16 cellular contexts compared by ENCODE assay signal in genomic region chr1:209870151-209870831, GRCh38. TPM values are rescaled to one million over a fixed set of nuclear protein-coding genes. Genes with fewer than 3 reads are reported as not detected.
DNase-seq lines count a peak whose midpoint lies in the region; ATAC-seq and TF ChIP-seq lines count a peak whose summit lies in the region.
"Had no signal": no experiment of that assay in that cellular context is flagged by ENCODE, and none has a peak within 500 bp of the region (broad histone marks: within the 10 kb centered on the region; RNA-seq: fewer than 3 reads in every experiment).

No MANE protein-coding gene starts in this region.

- peaks cover 37% of the 10 kb centered on the region for H3K27me3 Mint-ChIP-seq in activated T-cell treated with anti-CD3 and anti-CD28 coated beads, Interleukin-2, amount 50 U/mL, for 24 hours

- H2BK120ac ChIP-seq in mesenchymal stem cell (ENCODE audit: low read depth, low read length), result no peak overlapping the region

- H3K9me3 ChIP-seq in mesenchymal stem cell (ENCODE audit: control insufficient read depth, low read length), result peaks cover 5% of the 10 kb centered on the region
- H3K9me3 ChIP-seq: transverse colon had no signal

- no peak overlapping the region for H3K4me3 ChIP-seq in AG10803 (ENCODE audit: low read length)
- H3K4me3 ChIP-seq in mesenchymal stem cell (ENCODE audit: insufficient read depth in 1 of 2, low read depth in 1 of 2, low read length in 2 of 2), result no peak overlapping the region
- H3K4me3 ChIP-seq: left lung, Peyer's patch, transverse colon had no signal

- no peak overlapping the region for H3K23ac ChIP-seq in mesenchymal stem cell (ENCODE audit: low read length in 2 of 2)

- peaks cover 5% of the 10 kb centered on the region for H3K4me1 ChIP-seq in mesenchymal stem cell (ENCODE audit: control insufficient read depth, insufficient read depth, low read depth, low read length)
- H3K4me1 ChIP-seq: left lung, Peyer's patch, transverse colon had no signal

- H4K8ac ChIP-seq in mesenchymal stem cell (ENCODE audit: low read length), result no peak overlapping the region

- no peaks in the 10 kb centered on the region for H3K4me1 Mint-ChIP-seq in activated T-cell treated with anti-CD3 and anti-CD28 coated beads, Interleukin-2, amount 50 U/mL, for 24 hours (ENCODE audit: low read depth)
- H3K4me1 Mint-ChIP-seq: activated CD4-positive, alpha-beta T cell treated with anti-CD3 and anti-CD28 coated beads for 36 hours had no signal

- H2BK12ac ChIP-seq in mesenchymal stem cell (ENCODE audit: low read length in 2 of 2), result no peak overlapping the region

- WGBS in mesenchymal stem cell, result 67% methylated on average over 2 of the region's 4 CpGs

- no peak overlapping the region for H4K91ac ChIP-seq in mesenchymal stem cell (ENCODE audit: low read length)

- no peak for TF ChIP-seq CTCF in AG10803 (conservative IDR thresholded peaks at IDR 0.05; ENCODE audit: low read length)

- H3K9ac ChIP-seq in mesenchymal stem cell (ENCODE audit: low read length), result peak overlapping the region; percentile 50
- H3K9ac ChIP-seq: KMS-11 had no signal

- no peaks in the 10 kb centered on the region for H3K79me1 ChIP-seq in mesenchymal stem cell (replicated peaks; ENCODE audit: low read length, poor library complexity, severe bottlenecking)

- DNase-seq in AG10803 (ENCODE audit: low read depth) (peak; percentile 70), NCI-H82 treated with DMSO at 0.1 percent for 48 hours (lab: John Stamatoyannopoulos, UW; ENCODE audit: unreplicated experiment) (peak; percentile 75), dedifferentiated amniotic fluid mesenchymal stem cell (ENCODE audit: extremely low spot score) (peak; percentile 27), mesenchymal stem cell (no peak), NCI-H146 (lab: John Stamatoyannopoulos, UW) (no peak), AG08395 (ENCODE audit: low spot score) (no peak)
- no peak for DNase-seq in activated T-cell treated with anti-CD3 and anti-CD28 coated beads, Interleukin-2, amount 50 U/mL, for 24 hours
- DNase-seq: activated CD4-positive, alpha-beta T cell treated with anti-CD3 and anti-CD28 coated beads for 36 hours; left lung; NCI-H1105 treated with DMSO at 0.1 percent for 48 hours; NCI-H2171 treated with DMSO at 0.1 percent for 48 hours; NCI-H748 treated with DMSO at 0.1 percent for 48 hours; Peyer's patch; transverse colon had no signal

- H3K18ac ChIP-seq in mesenchymal stem cell (ENCODE audit: low read depth in 1 of 2, low read length in 2 of 2), result no peak overlapping the region

- no peak overlapping the region for H3K4ac ChIP-seq in mesenchymal stem cell (ENCODE audit: low read depth in 1 of 2, low read length in 2 of 2)

- no peak overlapping the region for H3K4me3 Mint-ChIP-seq in activated T-cell treated with anti-CD3 and anti-CD28 coated beads, Interleukin-2, amount 50 U/mL, for 24 hours
- H3K4me3 Mint-ChIP-seq: activated CD4-positive, alpha-beta T cell treated with anti-CD3 and anti-CD28 coated beads for 36 hours had no signal

- H3K27ac ChIP-seq in mesenchymal stem cell (ENCODE audit: low read length, poor library complexity, severe bottlenecking), result no peak overlapping the region
- H3K27ac ChIP-seq: KMS-11, left lung, Peyer's patch, transverse colon had no signal

- H3K4me2 ChIP-seq in mesenchymal stem cell (ENCODE audit: low read length, poor library complexity, severe bottlenecking), result no peak overlapping the region
- H3K4me2 ChIP-seq: KMS-11 had no signal

- H3K36me3 ChIP-seq in mesenchymal stem cell (ENCODE audit: control insufficient read depth in 1 of 2, insufficient read depth in 2 of 2, low read depth in 1 of 2, low read length in 2 of 2), result no peaks in the 10 kb centered on the region
- H3K36me3 ChIP-seq: left lung, Peyer's patch, transverse colon had no signal

- ATAC-seq in HG03432 (IDR thresholded peaks at IDR 0.05; ENCODE audit: unreplicated experiment), result no peak
- ATAC-seq: activated CD4-positive, alpha-beta T cell treated with anti-CD3 and anti-CD28 coated beads for 36 hours; left lung had no signal

- no peak overlapping the region for H2BK15ac ChIP-seq in mesenchymal stem cell (ENCODE audit: low read depth, poor library complexity, severe bottlenecking)

- H2BK5ac ChIP-seq in mesenchymal stem cell (ENCODE audit: low read depth, low read length, poor library complexity, severe bottlenecking), result no peak overlapping the region

- no peak overlapping the region for H3K14ac ChIP-seq in mesenchymal stem cell (ENCODE audit: low read length in 2 of 2)

- no peak overlapping the region for H2AFZ ChIP-seq in mesenchymal stem cell (ENCODE audit: low read depth, low read length)

- H3K9me3 Mint-ChIP-seq in activated T-cell treated with anti-CD3 and anti-CD28 coated beads, Interleukin-2, amount 50 U/mL, for 24 hours, result peaks cover 5% of the 10 kb centered on the region

- no peak overlapping the region for H2AK5ac ChIP-seq in mesenchymal stem cell (ENCODE audit: low read length, severe bottlenecking)

- no peaks in the 10 kb centered on the region for H3K27me3 ChIP-seq in mesenchymal stem cell (ENCODE audit: control insufficient read depth in 1 of 2, insufficient read depth in 1 of 2, low read length in 2 of 2)
- H3K27me3 ChIP-seq: Peyer's patch had no signal

- H3K36me3 Mint-ChIP-seq in activated T-cell treated with anti-CD3 and anti-CD28 coated beads, Interleukin-2, amount 50 U/mL, for 24 hours (ENCODE audit: low read depth), result no peaks in the 10 kb centered on the region

- no peak overlapping the region for H3K27ac Mint-ChIP-seq in activated T-cell treated with anti-CD3 and anti-CD28 coated beads, Interleukin-2, amount 50 U/mL, for 24 hours
- H3K27ac Mint-ChIP-seq: activated CD4-positive, alpha-beta T cell treated with anti-CD3 and anti-CD28 coated beads for 36 hours had no signal

RNA-seq across cellular contexts. Expression of gene UTP25, which starts 42.5 kb away (rescaled TPM):
- polyA plus RNA-seq in mesenchymal stem cell (2013, experiment 1 of 2), result 3.3 TPM
- 3.3 TPM for polyA plus RNA-seq in mesenchymal stem cell (2013, experiment 2 of 2)

Comparison
In these comparisons a context has a peak if more than half of its experiments do, and no peak if none do; other contexts are left out.
1. DNase-seq: peak in AG10803 (single experiment), NCI-H82 treated with DMSO at 0.1 percent for 48 hours (single experiment) and dedifferentiated amniotic fluid mesenchymal stem cell (single experiment); none in mesenchymal stem cell (single experiment), NCI-H146 (single experiment), AG08395 (single experiment) and activated T-cell treated with anti-CD3 and anti-CD28 coated beads, Interleukin-2, amount 50 U/mL, for 24 hours (single experiment).